ENCODE assay signal across 17 cellular contexts in genomic region chr9:89719202-89719601, GRCh38.
DNase-seq lines count a peak whose midpoint lies in the region; ATAC-seq and TF ChIP-seq lines count a peak whose summit lies in the region.
"Had no signal": no experiment of that assay in that cellular context is flagged by ENCODE, and none has a peak within 500 bp of the region (broad histone marks: within the 10 kb centered on the region; RNA-seq: fewer than 3 reads in every experiment).

No MANE protein-coding gene starts in this region.

- peaks cover 79% of the 10 kb centered on the region for H3K4me1 Mint-ChIP-seq in dendritic cell treated with granulocyte-macrophage colony-stimulating factor and Interleukin-4, amounts not matched to agents 40 ng/mL and 50 ng/mL, for 4 days (ENCODE audit: low read depth)
- peaks cover 25% of the 10 kb centered on the region for H3K4me1 Mint-ChIP-seq in stimulated activated effector memory CD8-positive, alpha-beta T cell treated with anti-CD3 and anti-CD28 coated beads, Interleukin-12 subunit alpha, Interleukin-12 subunit beta, amount 100 ng/mL, for 72 hours
- peaks cover 26% of the 10 kb centered on the region for H3K4me1 Mint-ChIP-seq in activated naive CD4-positive, alpha-beta T cell treated with anti-CD3 and anti-CD28 coated beads, Interleukin-2, amount 10 ng/mL, durations not matched to agents 7 days and 5 days

- H3K4me1 ChIP-seq in mammary epithelial cell (ENCODE audit: insufficient read depth, low read length) (no peaks in the 10 kb centered on the region), breast epithelium (peaks cover 0 to 6% of the 10 kb centered on the region in 2 donors), right cardiac atrium (ENCODE audit: control insufficient read depth, insufficient read depth, low read length) (peaks cover 3% of the 10 kb centered on the region)

- no peak overlapping the region for H2AFZ ChIP-seq in mammary epithelial cell (ENCODE audit: low read depth, low read length)

- no peak overlapping the region for H3K4me3 ChIP-seq in mammary epithelial cell (replicated peaks in 1 of 3; ENCODE audit: insufficient read depth in 1 of 3, low read depth in 2 of 3, low read length in 3 of 3)
- H3K4me3 ChIP-seq in breast epithelium, result no peak overlapping the region
- H3K4me3 ChIP-seq in right cardiac atrium (ENCODE audit: low read length), result no peak overlapping the region

- H3K27ac Mint-ChIP-seq in dendritic cell treated with granulocyte-macrophage colony-stimulating factor and Interleukin-4, amounts not matched to agents 40 ng/mL and 50 ng/mL, for 4 days, result peak overlapping the region; percentile 83
- H3K27ac Mint-ChIP-seq in stimulated activated effector memory CD8-positive, alpha-beta T cell treated with anti-CD3 and anti-CD28 coated beads, Interleukin-12 subunit alpha, Interleukin-12 subunit beta, amount 100 ng/mL, for 72 hours, result no peak overlapping the region
- H3K27ac Mint-ChIP-seq in activated naive CD4-positive, alpha-beta T cell treated with anti-CD3 and anti-CD28 coated beads, Interleukin-2, amount 10 ng/mL, durations not matched to agents 7 days and 5 days, result no peak overlapping the region
- H3K27ac Mint-ChIP-seq: H9 had no signal

- ATAC-seq in right cardiac atrium (peak; percentile 32 to 34), HG03342 (IDR thresholded peaks at IDR 0.05; ENCODE audit: unreplicated experiment) (no peak)
- ATAC-seq in stimulated activated effector memory CD8-positive, alpha-beta T cell treated with anti-CD3 and anti-CD28 coated beads, Interleukin-12 subunit alpha, Interleukin-12 subunit beta, amount 100 ng/mL, for 72 hours, result peak; percentile 11
- ATAC-seq: Panc1 had no signal

- TF ChIP-seq POLR2A in breast epithelium (IDR thresholded peaks at IDR 0.05), result no peak

- H3K27me3 Mint-ChIP-seq in dendritic cell treated with granulocyte-macrophage colony-stimulating factor and Interleukin-4, amounts not matched to agents 40 ng/mL and 50 ng/mL, for 4 days, result no peaks in the 10 kb centered on the region
- peaks cover 7% of the 10 kb centered on the region for H3K27me3 Mint-ChIP-seq in activated naive CD4-positive, alpha-beta T cell treated with anti-CD3 and anti-CD28 coated beads, Interleukin-2, amount 10 ng/mL, durations not matched to agents 7 days and 5 days

- H3K4me2 ChIP-seq in mammary epithelial cell (ENCODE audit: insufficient read depth, low read depth, low read length), result no peak overlapping the region

- no TSS peak for BruUV-seq in mammary epithelial cell (replicated peaks; lab: Mats Ljungman, UMichigan)

- H3K27ac ChIP-seq in mammary epithelial cell (ENCODE audit: insufficient read depth, low read depth, low read length), result no peak overlapping the region
- no peak overlapping the region for H3K27ac ChIP-seq in breast epithelium
- peak overlapping the region; percentile 69 for H3K27ac ChIP-seq in right cardiac atrium (ENCODE audit: low read length)
- H3K27ac ChIP-seq: C4-2B had no signal

- 50% methylated on average over 4 of the region's 4 CpGs for WGBS in mammary epithelial cell (ENCODE audit: low coverage, missing lambda C conversion rate)
- WGBS in right cardiac atrium, result 72% methylated on average over 4 of the region's 4 CpGs

- H3K79me2 ChIP-seq in mammary epithelial cell (ENCODE audit: insufficient read depth, low read length), result no peaks in the 10 kb centered on the region

- no peaks in the 10 kb centered on the region for H3K9me3 Mint-ChIP-seq in dendritic cell treated with granulocyte-macrophage colony-stimulating factor and Interleukin-4, amounts not matched to agents 40 ng/mL and 50 ng/mL, for 4 days
- H3K9me3 Mint-ChIP-seq in stimulated activated effector memory CD8-positive, alpha-beta T cell treated with anti-CD3 and anti-CD28 coated beads, Interleukin-12 subunit alpha, Interleukin-12 subunit beta, amount 100 ng/mL, for 72 hours, result no peaks in the 10 kb centered on the region
- peaks cover 5% of the 10 kb centered on the region for H3K9me3 Mint-ChIP-seq in activated naive CD4-positive, alpha-beta T cell treated with anti-CD3 and anti-CD28 coated beads, Interleukin-2, amount 10 ng/mL, durations not matched to agents 7 days and 5 days
- H3K9me3 Mint-ChIP-seq: H9 had no signal

- no peak overlapping the region for H3K4me3 Mint-ChIP-seq in dendritic cell treated with granulocyte-macrophage colony-stimulating factor and Interleukin-4, amounts not matched to agents 40 ng/mL and 50 ng/mL, for 4 days
- H3K4me3 Mint-ChIP-seq in stimulated activated effector memory CD8-positive, alpha-beta T cell treated with anti-CD3 and anti-CD28 coated beads, Interleukin-12 subunit alpha, Interleukin-12 subunit beta, amount 100 ng/mL, for 72 hours, result no peak overlapping the region
- H3K4me3 Mint-ChIP-seq in activated naive CD4-positive, alpha-beta T cell treated with anti-CD3 and anti-CD28 coated beads, Interleukin-2, amount 10 ng/mL, durations not matched to agents 7 days and 5 days, result no peak overlapping the region
- H3K4me3 Mint-ChIP-seq: H9 had no signal

- dilution Hi-C loops in mammary epithelial cell (cut with HindIII; ENCODE audit: low sequenced_read_pairs), result no loop called here

- no peaks in the 10 kb centered on the region for H3K36me3 ChIP-seq in mammary epithelial cell (ENCODE audit: insufficient read depth, low read length)
- H3K36me3 ChIP-seq in breast epithelium, result no peaks in the 10 kb centered on the region

- intact Hi-C loops in mammary epithelial cell (cut with micrococcal nuclease), result no loop called here
- intact Hi-C loops in breast epithelium (cut with DNase I; ENCODE audit: low total_unique reads), result no loop called here
- intact Hi-C loops in dendritic cell treated with granulocyte-macrophage colony-stimulating factor and Interleukin-4, amounts not matched to agents 40 ng/mL and 50 ng/mL, for 4 days (cut with micrococcal nuclease), result loop anchor here (1.0 to 5.0 kb wide), 2 partner anchors 21 to 112 kb away; partner anchors contain the start of gene GADD45G
- intact Hi-C loops in right cardiac atrium (cut with DNase I), result no loop called here

- in situ Hi-C loops in mammary epithelial cell (cut with MboI; ENCODE audit: low sequenced_read_pairs in 2 of 2), result no loop called here

- H3K9me3 ChIP-seq in mammary epithelial cell (replicated peaks; ENCODE audit: insufficient read depth, low read length) (no peaks in the 10 kb centered on the region), breast epithelium (peaks cover 0 to 5% of the 10 kb centered on the region in 2 donors), right cardiac atrium (ENCODE audit: control insufficient read depth, low read length) (no peaks in the 10 kb centered on the region)

- no peaks in the 10 kb centered on the region for H3K36me3 Mint-ChIP-seq in dendritic cell treated with granulocyte-macrophage colony-stimulating factor and Interleukin-4, amounts not matched to agents 40 ng/mL and 50 ng/mL, for 4 days (ENCODE audit: low read depth)
- H3K36me3 Mint-ChIP-seq in stimulated activated effector memory CD8-positive, alpha-beta T cell treated with anti-CD3 and anti-CD28 coated beads, Interleukin-12 subunit alpha, Interleukin-12 subunit beta, amount 100 ng/mL, for 72 hours, result no peaks in the 10 kb centered on the region
- H3K36me3 Mint-ChIP-seq in activated naive CD4-positive, alpha-beta T cell treated with anti-CD3 and anti-CD28 coated beads, Interleukin-2, amount 10 ng/mL, durations not matched to agents 7 days and 5 days, result no peaks in the 10 kb centered on the region

- CTCF ChIA-PET in mammary epithelial cell (lab: Charles Lee; ENCODE audit: low non-redundant PET), result no interaction called here
- CTCF ChIA-PET in activated naive CD4-positive, alpha-beta T cell treated with anti-CD3 and anti-CD28 coated beads, Interleukin-2, amount 10 ng/mL, durations not matched to agents 7 days and 5 days (lab: Charles Lee), result interaction anchor here (1.1 to 1.2 kb wide), 2 partner anchors 104 to 281 kb away, joined by 3 to 4 read pairs; no protein-coding TSS in a partner anchor

- H3K9ac ChIP-seq in mammary epithelial cell (ENCODE audit: insufficient read depth, low read length), result no peak overlapping the region

- no peaks in the 10 kb centered on the region for H3K27me3 ChIP-seq in mammary epithelial cell (ENCODE audit: insufficient read depth, low read length)
- no peaks in the 10 kb centered on the region for H3K27me3 ChIP-seq in breast epithelium
- H3K27me3 ChIP-seq in right cardiac atrium (ENCODE audit: control insufficient read depth, insufficient read depth), result no peaks in the 10 kb centered on the region

- no peaks in the 10 kb centered on the region for H4K20me1 ChIP-seq in mammary epithelial cell (ENCODE audit: insufficient read depth, low read length)

- no peak for TF ChIP-seq CTCF in mammary epithelial cell (conservative IDR thresholded peaks at IDR 0.05 in 1 of 2, IDR thresholded peaks at IDR 0.05 in 1 of 2; ENCODE audit: extremely low read depth in 1 of 2, insufficient read depth in 1 of 2, low read depth in 1 of 2, low read length in 2 of 2)
- no peak for TF ChIP-seq CTCF in breast epithelium (IDR thresholded peaks at IDR 0.05)

- DNase-seq in mammary epithelial cell (peak; percentile 23), breast epithelium (ENCODE audit: low spot score in 2 of 2) (no peak), right cardiac atrium (no peak)
- DNase-seq in stimulated activated effector memory CD8-positive, alpha-beta T cell treated with anti-CD3 and anti-CD28 coated beads, Interleukin-12 subunit alpha, Interleukin-12 subunit beta, amount 100 ng/mL, for 72 hours (ENCODE audit: low spot score in 2 of 2), result no peak
- no peak for DNase-seq in activated naive CD4-positive, alpha-beta T cell treated with anti-CD3 and anti-CD28 coated beads, Interleukin-2, amount 10 ng/mL, durations not matched to agents 7 days and 5 days
- no peak for DNase-seq in activated CD4-positive, CD25-positive, alpha-beta regulatory T cell (lab: John Stamatoyannopoulos, UW)
- DNase-seq: 8988T, H9, Kasumi-1, NCI-H1417, NCI-H1930, NCI-H2171 treated with DMSO at 0.1 percent for 48 hours, NCI-H774 had no signal
